Comparison of ENCODE assay signal across 16 cellular contexts in the genomic region with DNA sequence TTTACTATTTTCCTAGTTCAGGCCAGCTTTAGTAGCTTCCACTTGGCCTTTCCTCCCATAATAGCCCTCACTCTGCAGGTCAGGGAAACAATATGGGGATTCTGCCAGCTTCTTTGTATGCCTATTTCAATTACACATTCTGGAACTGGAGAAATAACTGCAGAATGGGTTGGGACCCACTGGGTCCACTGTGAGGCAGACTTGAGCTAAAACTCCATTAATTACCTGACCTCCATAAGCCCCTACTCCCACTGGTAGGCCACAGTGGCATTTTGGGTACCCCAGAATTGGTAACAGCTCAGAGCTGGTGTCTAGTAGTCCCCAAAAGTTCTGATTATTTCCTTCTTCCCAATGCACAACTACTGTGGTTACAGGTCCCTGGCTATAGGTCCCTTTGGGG. TPM values are rescaled to one million over a fixed set of nuclear protein-coding genes. Genes with fewer than 3 reads are reported as not detected.
DNase-seq lines count a peak whose midpoint lies in the region; ATAC-seq and TF ChIP-seq lines count a peak whose summit lies in the region.
"Had no signal": no experiment of that assay in that cellular context is flagged by ENCODE, and none has a peak within 500 bp of the region (broad histone marks: within the 10 kb centered on the region; RNA-seq: fewer than 3 reads in every experiment).

No MANE protein-coding gene starts in this region.

- ATAC-seq in GM23338 (peak; percentile 46), GM18909 (IDR thresholded peaks at IDR 0.05; ENCODE audit: poor library complexity, unreplicated experiment) (no peak), HG02678 (IDR thresholded peaks at IDR 0.05; ENCODE audit: unreplicated experiment) (no peak), GM19397 (IDR thresholded peaks at IDR 0.05; ENCODE audit: unreplicated experiment) (no peak)

- H3K4me1 ChIP-seq in GM23338 (ENCODE audit: insufficient read depth): no peaks in the 10 kb centered on the region
- H3K4me1 ChIP-seq: BLaER1 treated with 17β-estradiol and CSF1 and Interleukin-3, amounts not matched to agents 10 nM and 100 nM; HAP-1; spleen; upper lobe of left lung had no signal

- in situ Hi-C loops in brain microvascular endothelial cell (cut with HindIII; ENCODE audit: low pct_ligation_motif_present, low sequenced_read_pairs): no loop called here

- no peaks in the 10 kb centered on the region for H3K79me2 ChIP-seq in GM23338 (replicated peaks; ENCODE audit: insufficient read depth)

- H3K4me2 ChIP-seq in GM23338: no peak overlapping the region
- H3K4me2 ChIP-seq: BLaER1 treated with 17β-estradiol and CSF1 and Interleukin-3, amounts not matched to agents 10 nM and 100 nM had no signal

- H3K4me3 Mint-ChIP-seq in GM23338: no peak overlapping the region

- H2AFZ ChIP-seq in GM23338: no peak overlapping the region

- DNase-seq in DMS 273 (lab: John Stamatoyannopoulos, UW; ENCODE audit: unreplicated experiment): peak; percentile 69
- DNase-seq in DMS 273 treated with DMSO at 0.1 percent for 48 hours (lab: John Stamatoyannopoulos, UW): no peak
- DNase-seq in GM23338 (ENCODE audit: low spot score): peak; percentile 30
- DNase-seq in brain microvascular endothelial cell: no peak
- DNase-seq in mesenteric fat pad (ENCODE audit: low spot score): peak; percentile 3
- DNase-seq: activated CD4-positive, alpha-beta T cell treated with anti-CD3 and anti-CD28 coated beads for 4 hours; NCI-H2227 treated with DMSO at 0.1 percent for 48 hours; RPMI8226; spleen; upper lobe of left lung had no signal

- H3F3A ChIP-seq in GM23338 (replicated peaks; ENCODE audit: low read depth): no peaks in the 10 kb centered on the region

- H3K9me3 Mint-ChIP-seq in GM23338: no peaks in the 10 kb centered on the region

- H3K27me3 Mint-ChIP-seq in GM23338 (ENCODE audit: insufficient read depth, low read depth, poor library complexity): peaks cover 2% of the 10 kb centered on the region

- H3K4me3 ChIP-seq in GM23338 (no peak overlapping the region), brain microvascular endothelial cell (ENCODE audit: low read depth, low read length) (no peak overlapping the region)
- H3K4me3 ChIP-seq: BLaER1 treated with 17β-estradiol and CSF1 and Interleukin-3, amounts not matched to agents 10 nM and 100 nM; HAP-1; spleen; upper lobe of left lung had no signal

- TF ChIP-seq CTCF in GM23338 (conservative IDR thresholded peaks at IDR 0.05; ENCODE audit: low read depth in 2 of 2) (peak; percentile 41 to 55), brain microvascular endothelial cell (IDR thresholded peaks at IDR 0.05; ENCODE audit: low read depth, low read length, missing control alignments) (peak; percentile 30)

- H3K27me3 ChIP-seq in GM23338 (ENCODE audit: insufficient read depth) (no peaks in the 10 kb centered on the region), brain microvascular endothelial cell (replicated peaks) (no peaks in the 10 kb centered on the region)
- H3K27me3 ChIP-seq: BLaER1 treated with 17β-estradiol and CSF1 and Interleukin-3, amounts not matched to agents 10 nM and 100 nM; spleen; upper lobe of left lung had no signal

- no peak overlapping the region for H3K27ac Mint-ChIP-seq in GM23338

- H4K20me1 ChIP-seq in GM23338 (replicated peaks; ENCODE audit: insufficient read depth): no peaks in the 10 kb centered on the region
- H4K20me1 ChIP-seq: BLaER1 treated with 17β-estradiol and CSF1 and Interleukin-3, amounts not matched to agents 10 nM and 100 nM had no signal

- no peaks in the 10 kb centered on the region for H3K36me3 ChIP-seq in GM23338 (ENCODE audit: insufficient read depth)
- no peaks in the 10 kb centered on the region for H3K36me3 ChIP-seq in brain microvascular endothelial cell (replicated peaks)
- H3K36me3 ChIP-seq: BLaER1 treated with 17β-estradiol and CSF1 and Interleukin-3, amounts not matched to agents 10 nM and 100 nM; HAP-1; spleen; upper lobe of left lung had no signal

- H3K36me3 Mint-ChIP-seq in GM23338 (ENCODE audit: low read depth): no peaks in the 10 kb centered on the region

- H3K27ac ChIP-seq in GM23338 (ENCODE audit: low read depth) (no peak overlapping the region), brain microvascular endothelial cell (no peak overlapping the region)
- H3K27ac ChIP-seq: 22Rv1; BLaER1 treated with 17β-estradiol and CSF1 and Interleukin-3, amounts not matched to agents 10 nM and 100 nM; spleen; upper lobe of left lung had no signal

- H3K4me1 Mint-ChIP-seq in GM23338: no peaks in the 10 kb centered on the region

- no peaks in the 10 kb centered on the region for H3K9me2 ChIP-seq in GM23338 (ENCODE audit: insufficient read depth)

TF ChIP-seq in GM23338, 12 proteins besides CTCF, POLR2A, EP300 and RAD21:
- TF ChIP-seq EZH2 (IDR thresholded peaks at IDR 0.05; ENCODE audit: low read depth, unreplicated experiment) (no peak), CREB1 (CRISPR knock-in tag; IDR thresholded peaks at IDR 0.05; ENCODE audit: low read depth) (no peak), STAT1 (IDR thresholded peaks at IDR 0.05; ENCODE audit: unreplicated experiment) (no peak), ZNF331 (CRISPR knock-in tag; IDR thresholded peaks at IDR 0.05; ENCODE audit: low read depth) (no peak), EZH2phosphoT487 (IDR thresholded peaks at IDR 0.05; ENCODE audit: unreplicated experiment) (no peak), ZNF114 (CRISPR knock-in tag; IDR thresholded peaks at IDR 0.05) (no peak), NANOG (IDR thresholded peaks at IDR 0.05; ENCODE audit: borderline replicate concordance) (no peak), JUNB (IDR thresholded peaks at IDR 0.05; ENCODE audit: unreplicated experiment) (no peak)

RNA-seq across cellular contexts. Expression of a gene that starts 16.7 kb away (rescaled TPM):
- 18.3 and 21.3 TPM in 2 replicates for total RNA-seq in GM23338 (2014; rRNA removed; shearing (Covaris generic))
- polyA plus RNA-seq in GM23338 (2016; fragmentation: Nextera tagmentation; extraction: Ambion mirVana): 16.7 and 17.6 TPM in 2 replicates
- 11.3 TPM for total RNA-seq in mesenteric fat pad

Comparison
In these comparisons a context has a peak if more than half of its experiments do, and no peak if none do; other contexts are left out.
1. DNase-seq: peak in DMS 273 (single experiment), GM23338 (single experiment) and mesenteric fat pad (single experiment); none in DMS 273 treated with DMSO at 0.1 percent for 48 hours (single experiment) and brain microvascular endothelial cell (single experiment).